ENCODE assay signal across 1 cellular context in genomic region chr10:63878428-63878827, GRCh38.
TF ChIP-seq lines count a peak whose summit lies in the region.

No MANE protein-coding gene starts in this region.

TF ChIP-seq in HCT116, 20 proteins besides CTCF, POLR2A, EP300 and RAD21 (continued from another document):
- TF ChIP-seq ZBTB33 (IDR thresholded peaks at IDR 0.05; ENCODE audit: extremely low read depth, insufficient replicate concordance, low read length) (no peak), CBX3 (IDR thresholded peaks at IDR 0.05; ENCODE audit: low read depth) (peak; percentile 56; the same call in 1 of the 2 replicates)
